2 cellular contexts compared by ENCODE assay signal in genomic region chr15:40857601-40858351, GRCh38.
TF ChIP-seq lines count a peak whose summit lies in the region.

No MANE protein-coding gene starts in this region.

TF ChIP-seq in HEK293, 187 proteins besides CTCF, POLR2A, EP300 and RAD21 (continued from another document and continues in another):
- TF ChIP-seq ZSCAN5A (tag by site-specific recombination; IDR thresholded peaks at IDR 0.05) (no peak), ZNF654 (tag by site-specific recombination; IDR thresholded peaks at IDR 0.05; ENCODE audit: low read depth) (peak; percentile 59), ZNF37A (tag by site-specific recombination; IDR thresholded peaks at IDR 0.05) (no peak), OSR2 (tag by site-specific recombination; IDR thresholded peaks at IDR 0.05) (peak; percentile 78), KLF1 (tag by site-specific recombination; IDR thresholded peaks at IDR 0.05) (no peak), BCL6B (tag by site-specific recombination; IDR thresholded peaks at IDR 0.05) (no peak), KLF8 (tag by site-specific recombination; IDR thresholded peaks at IDR 0.05) (no peak), ZNF423 (tag by site-specific recombination; IDR thresholded peaks at IDR 0.05) (no peak), ZNF629 (tag by site-specific recombination; IDR thresholded peaks at IDR 0.05) (0 out of 2 replicates have a peak, but pooled peaks have one; percentile 15), ZBTB21 (tag by site-specific recombination; IDR thresholded peaks at IDR 0.05) (no peak), PATZ1 (tag by site-specific recombination; IDR thresholded peaks at IDR 0.05) (0 out of 2 replicates have a peak, but pooled peaks have one; percentile 25), REPIN1 (tag by site-specific recombination; IDR thresholded peaks at IDR 0.05; ENCODE audit: low read depth) (no peak), ZBTB1 (tag by site-specific recombination; IDR thresholded peaks at IDR 0.05) (no peak), ZBTB10 (tag by site-specific recombination; IDR thresholded peaks at IDR 0.05) (no peak), ZNF394 (tag by site-specific recombination; IDR thresholded peaks at IDR 0.05; ENCODE audit: borderline replicate concordance) (0 out of 2 replicates have a peak, but pooled peaks have one; percentile 13), ZNF16 (tag by site-specific recombination; IDR thresholded peaks at IDR 0.05; ENCODE audit: low read depth) (no peak), KLF17 (tag by site-specific recombination; IDR thresholded peaks at IDR 0.05) (no peak), HOXC10 (CRISPR knock-in tag; IDR thresholded peaks at IDR 0.05) (no peak), ZNF391 (tag by site-specific recombination; IDR thresholded peaks at IDR 0.05; ENCODE audit: borderline replicate concordance, low read depth) (no peak), ZNF561 (tag by site-specific recombination; IDR thresholded peaks at IDR 0.05; ENCODE audit: borderline replicate concordance) (no peak), ZBTB48 (tag by site-specific recombination; IDR thresholded peaks at IDR 0.05) (0 out of 2 replicates have a peak, but pooled peaks have one; percentile 64), IKZF3 (tag by site-specific recombination; IDR thresholded peaks at IDR 0.05) (no peak), ZNF473 (tag by site-specific recombination; IDR thresholded peaks at IDR 0.05) (no peak), ZNF23 (tag by site-specific recombination; IDR thresholded peaks at IDR 0.05; ENCODE audit: borderline replicate concordance) (no peak), ZNF837 (tag by site-specific recombination; IDR thresholded peaks at IDR 0.05) (no peak), GLIS2 (tag by site-specific recombination; IDR thresholded peaks at IDR 0.05) (peak; percentile 69; the same call in 1 of the 2 replicates)

TF ChIP-seq in WTC11, 78 proteins besides CTCF, POLR2A, EP300 and RAD21 (continued from another document):
- TF ChIP-seq CDX4 (CRISPR knock-in tag; IDR thresholded peaks at IDR 0.05; ENCODE audit: borderline replicate concordance) (no peak), IRF1 (CRISPR knock-in tag; IDR thresholded peaks at IDR 0.05) (no peak), TP53 (CRISPR knock-in tag; IDR thresholded peaks at IDR 0.05) (no peak)
